ENCODE assay signal across 8 cellular contexts in the genomic region with DNA sequence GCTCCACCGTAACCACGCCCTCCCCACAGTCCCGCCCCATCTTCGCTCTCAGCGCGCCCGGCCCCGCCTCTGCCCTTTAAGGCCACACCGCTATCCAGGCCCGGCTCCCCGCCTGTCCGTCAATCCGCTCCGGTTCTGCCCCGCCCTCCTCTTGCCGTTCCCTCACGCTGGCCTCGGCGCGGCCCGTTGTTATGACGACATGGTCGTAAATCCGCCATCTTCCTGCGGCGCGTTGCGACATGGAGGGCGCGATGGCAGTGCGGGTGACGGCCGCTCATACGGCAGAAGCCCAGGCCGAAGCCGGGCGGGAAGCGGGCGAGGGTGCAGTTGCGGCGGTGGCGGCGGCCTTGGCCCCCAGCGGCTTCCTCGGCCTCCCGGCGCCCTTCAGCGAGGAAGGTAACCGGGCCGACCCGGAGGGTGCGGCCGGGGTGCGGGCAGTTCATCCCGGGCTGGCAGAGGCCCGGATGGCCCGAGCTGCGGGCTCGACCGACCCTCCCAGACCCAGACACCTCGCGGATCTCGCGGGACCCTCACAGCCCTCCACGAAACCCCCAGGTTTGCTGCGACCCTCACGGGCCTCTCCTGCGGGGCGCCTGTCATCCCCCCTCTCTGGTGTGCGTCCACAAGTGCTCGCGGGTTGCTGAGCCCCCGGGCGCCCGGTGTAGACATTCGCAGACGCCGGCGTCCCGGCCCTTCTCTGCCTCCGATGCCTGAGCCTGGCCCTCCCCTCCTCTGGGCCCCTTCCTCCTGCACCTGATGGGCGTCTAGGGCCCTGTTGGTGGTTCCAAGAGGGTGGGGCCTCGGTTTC. TPM values are rescaled to one million over a fixed set of nuclear protein-coding genes. Genes with fewer than 3 reads are reported as not detected.
DNase-seq lines count a peak whose midpoint lies in the region; ATAC-seq and TF ChIP-seq lines count a peak whose summit lies in the region.

A gene with protein sequence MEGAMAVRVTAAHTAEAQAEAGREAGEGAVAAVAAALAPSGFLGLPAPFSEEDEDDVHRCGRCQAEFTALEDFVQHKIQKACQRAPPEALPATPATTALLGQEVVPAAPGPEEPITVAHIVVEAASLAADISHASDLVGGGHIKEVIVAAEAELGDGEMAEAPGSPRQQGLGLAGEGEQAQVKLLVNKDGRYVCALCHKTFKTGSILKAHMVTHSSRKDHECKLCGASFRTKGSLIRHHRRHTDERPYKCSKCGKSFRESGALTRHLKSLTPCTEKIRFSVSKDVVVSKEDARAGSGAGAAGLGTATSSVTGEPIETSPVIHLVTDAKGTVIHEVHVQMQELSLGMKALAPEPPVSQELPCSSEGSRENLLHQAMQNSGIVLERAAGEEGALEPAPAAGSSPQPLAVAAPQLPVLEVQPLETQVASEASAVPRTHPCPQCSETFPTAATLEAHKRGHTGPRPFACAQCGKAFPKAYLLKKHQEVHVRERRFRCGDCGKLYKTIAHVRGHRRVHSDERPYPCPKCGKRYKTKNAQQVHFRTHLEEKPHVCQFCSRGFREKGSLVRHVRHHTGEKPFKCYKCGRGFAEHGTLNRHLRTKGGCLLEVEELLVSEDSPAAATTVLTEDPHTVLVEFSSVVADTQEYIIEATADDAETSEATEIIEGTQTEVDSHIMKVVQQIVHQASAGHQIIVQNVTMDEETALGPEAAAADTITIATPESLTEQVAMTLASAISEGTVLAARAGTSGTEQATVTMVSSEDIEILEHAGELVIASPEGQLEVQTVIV (plus strand): TSS at position 217 of the 808 bp plus-strand sequence. CDS start 23 bp downstream, at position 240.

- H3K36me3 ChIP-seq in DOHH2 (ENCODE audit: control insufficient read depth, low read length) (peaks cover 21% of the 10 kb centered on the region), GM23338 (ENCODE audit: insufficient read depth) (no peaks in the 10 kb centered on the region), fibroblast of lung (ENCODE audit: control insufficient read depth, insufficient read depth, low read length) (peaks cover 3% of the 10 kb centered on the region)

- H3F3A ChIP-seq in DOHH2 (ENCODE audit: control insufficient read depth, insufficient read depth) = 0 out of 2 replicates have a peak, but pooled peaks cover 2% of the 10 kb centered on the region
- peaks cover 5% of the 10 kb centered on the region; the same call in 1 of the 2 replicates for H3F3A ChIP-seq in GM23338 (replicated peaks; ENCODE audit: low read depth)

- H3K79me2 ChIP-seq in DOHH2 (ENCODE audit: control insufficient read depth, low read length) (peaks cover 48% of the 10 kb centered on the region), GM23338 (replicated peaks; ENCODE audit: insufficient read depth) (peaks cover 44% of the 10 kb centered on the region), fibroblast of lung (ENCODE audit: control insufficient read depth, insufficient read depth, low read length) (peaks cover 40% of the 10 kb centered on the region)

- DNase-seq in GM23338 (ENCODE audit: low spot score) (peak; percentile 100), LHCN-M2 (ENCODE audit: low read depth) (peak; percentile 99), RWPE1 (ENCODE audit: low spot score) (peak; percentile 98), fibroblast of lung (ENCODE audit: low read depth in 2 of 2) (peak; percentile 99 to 100)
- peak; percentile 92 to 99 (median 98) for DNase-seq in naive thymus-derived CD8-positive, alpha-beta T cell
- DNase-seq in stimulated activated naive CD4-positive, alpha-beta T cell (lab: John Stamatoyannopoulos, UW) = peak; percentile 95 to 98 (median 97)

- H3K9me3 Mint-ChIP-seq in GM23338 = no peaks in the 10 kb centered on the region
- no peaks in the 10 kb centered on the region for H3K9me3 Mint-ChIP-seq in activated T-helper 17 cell treated with anti-CD3 and anti-CD28 coated beads, Interleukin-2, amount 50 U/mL, for 72 hours
- no peaks in the 10 kb centered on the region for H3K9me3 Mint-ChIP-seq in naive thymus-derived CD8-positive, alpha-beta T cell

- H3K4me1 Mint-ChIP-seq in GM23338 = no peaks in the 10 kb centered on the region; the same call in 2 of the 3 replicates
- no peaks in the 10 kb centered on the region for H3K4me1 Mint-ChIP-seq in activated T-helper 17 cell treated with anti-CD3 and anti-CD28 coated beads, Interleukin-2, amount 50 U/mL, for 72 hours
- H3K4me1 Mint-ChIP-seq in naive thymus-derived CD8-positive, alpha-beta T cell = peaks cover 0 to 26% (median 13%) of the 10 kb centered on the region in 4 donors

- TF ChIP-seq CTCF in DOHH2 (IDR thresholded peaks at IDR 0.05; ENCODE audit: low read depth, low read length, poor library complexity, severe bottlenecking) (no peak), GM23338 (conservative IDR thresholded peaks at IDR 0.05; ENCODE audit: low read depth in 2 of 2) (no peak), RWPE1 (conservative IDR thresholded peaks at IDR 0.05; ENCODE audit: low read depth) (0 out of 2 replicates have a peak, but pooled peaks have one; percentile 24), fibroblast of lung (conservative IDR thresholded peaks at IDR 0.05 in 1 of 2, IDR thresholded peaks at IDR 0.05 in 1 of 2; ENCODE audit: low read depth in 1 of 2, low read length in 2 of 2) (no peak)

- H3K9me2 ChIP-seq in DOHH2 (replicated peaks; ENCODE audit: control insufficient read depth, low read length) (no peaks in the 10 kb centered on the region), GM23338 (ENCODE audit: insufficient read depth) (no peaks in the 10 kb centered on the region)

- peak within 1 kb of the TSS; percentile 78 for H3K4me3 Mint-ChIP-seq in GM23338
- H3K4me3 Mint-ChIP-seq in activated T-helper 17 cell treated with anti-CD3 and anti-CD28 coated beads, Interleukin-2, amount 50 U/mL, for 72 hours = peak within 1 kb of the TSS; percentile 80
- peak within 1 kb of the TSS; percentile 79 to 93 (median 88) for H3K4me3 Mint-ChIP-seq in naive thymus-derived CD8-positive, alpha-beta T cell

- peak within 1 kb of the TSS; percentile 86 for H3K9ac ChIP-seq in fibroblast of lung (ENCODE audit: insufficient read depth, low read length)

- peaks cover 13% of the 10 kb centered on the region for H3K27me3 Mint-ChIP-seq in GM23338 (ENCODE audit: insufficient read depth, low read depth, poor library complexity)
- H3K27me3 Mint-ChIP-seq in activated T-helper 17 cell treated with anti-CD3 and anti-CD28 coated beads, Interleukin-2, amount 50 U/mL, for 72 hours = no peaks in the 10 kb centered on the region
- H3K27me3 Mint-ChIP-seq in naive thymus-derived CD8-positive, alpha-beta T cell = no peaks in the 10 kb centered on the region

- H3K4me2 ChIP-seq in DOHH2 (ENCODE audit: low read length) (peak within 1 kb of the TSS; percentile 91), GM23338 (peak within 1 kb of the TSS; percentile 94), fibroblast of lung (ENCODE audit: extremely low read depth, insufficient read depth, low read length) (peak within 1 kb of the TSS; percentile 94)

- H3K9me3 ChIP-seq in DOHH2 (ENCODE audit: control insufficient read depth, insufficient read depth, low read length) (no peaks in the 10 kb centered on the region), fibroblast of lung (ENCODE audit: control insufficient read depth, insufficient read depth, low read depth, low read length) (no peaks in the 10 kb centered on the region)

- peak within 1 kb of the TSS; percentile 64 for H3K27ac ChIP-seq in DOHH2 (ENCODE audit: low read depth, low read length)
- H3K27ac ChIP-seq in GM23338 (ENCODE audit: low read depth) = peak within 1 kb of the TSS; percentile 81; the same call in 1 of the 2 replicates
- peak within 1 kb of the TSS; percentile 90 for H3K27ac ChIP-seq in RWPE1
- peak within 1 kb of the TSS; percentile 73 for H3K27ac ChIP-seq in fibroblast of lung (ENCODE audit: insufficient read depth, low read length)

- H2AFZ ChIP-seq in GM23338 = peak within 1 kb of the TSS; percentile 85
- H2AFZ ChIP-seq in fibroblast of lung (ENCODE audit: low read length) = peak within 1 kb of the TSS; percentile 47

- peaks cover 11% of the 10 kb centered on the region for H3K4me1 ChIP-seq in DOHH2 (ENCODE audit: control insufficient read depth, low read length)
- H3K4me1 ChIP-seq in GM23338 (ENCODE audit: insufficient read depth) = no peaks in the 10 kb centered on the region; the same call in 1 of the 2 replicates
- H3K4me1 ChIP-seq in fibroblast of lung (ENCODE audit: control insufficient read depth, extremely low read depth, insufficient read depth, low read length) = peaks cover 2% of the 10 kb centered on the region

- H3K36me3 Mint-ChIP-seq in GM23338 (ENCODE audit: low read depth) = no peaks in the 10 kb centered on the region
- peaks cover 8% of the 10 kb centered on the region for H3K36me3 Mint-ChIP-seq in activated T-helper 17 cell treated with anti-CD3 and anti-CD28 coated beads, Interleukin-2, amount 50 U/mL, for 72 hours (ENCODE audit: low read depth)
- peaks cover 0 to 18% (median 6%) of the 10 kb centered on the region in 3 donors for H3K36me3 Mint-ChIP-seq in naive thymus-derived CD8-positive, alpha-beta T cell

- POLR2A ChIA-PET in RWPE1 (lab: Yijun Ruan, JAX; ENCODE audit: low non-redundant PET) = no interaction called here
- POLR2A ChIA-PET in naive thymus-derived CD8-positive, alpha-beta T cell (lab: Charles Lee) = interaction anchor here (0.7 to 2.0 kb wide), 6 partner anchors 9 to 290 kb away, joined by 4 to 13 read pairs (median 4); a partner anchor contains a TSS

- H3K4me3 ChIP-seq in DOHH2 (ENCODE audit: low read length) (peak within 1 kb of the TSS; percentile 94), GM23338 (peak within 1 kb of the TSS; percentile 98), fibroblast of lung (replicated peaks in 1 of 4; ENCODE audit: control extremely low read depth in 1 of 4, insufficient read depth in 1 of 4, low read depth in 3 of 4, low read length in 4 of 4) (peak within 1 kb of the TSS; percentile 75 to 99 (median 84))

- H3K27ac Mint-ChIP-seq in GM23338 = peak within 1 kb of the TSS; percentile 18; the same call in 1 of the 2 replicates
- peak within 1 kb of the TSS; percentile 78 for H3K27ac Mint-ChIP-seq in activated T-helper 17 cell treated with anti-CD3 and anti-CD28 coated beads, Interleukin-2, amount 50 U/mL, for 72 hours
- H3K27ac Mint-ChIP-seq in naive thymus-derived CD8-positive, alpha-beta T cell = peak within 1 kb of the TSS; percentile 51 to 95 (median 90)

- CTCF ChIA-PET in RWPE1 (lab: Yijun Ruan, JAX) = interaction anchor here (0.6 kb wide), 1 partner anchor 187 kb away, joined by 3 read pairs; no protein-coding TSS in a partner anchor

- H3K27me3 ChIP-seq in DOHH2 (ENCODE audit: control insufficient read depth, low read length) (no peaks in the 10 kb centered on the region), GM23338 (ENCODE audit: insufficient read depth) (no peaks in the 10 kb centered on the region), fibroblast of lung (ENCODE audit: control insufficient read depth, insufficient read depth, low read length) (no peaks in the 10 kb centered on the region)

- peak; percentile 89 for ATAC-seq in GM23338
- ATAC-seq in activated T-helper 17 cell treated with anti-CD3 and anti-CD28 coated beads, Interleukin-2, amount 50 U/mL, for 72 hours (replicated peaks) = peak; percentile 100
- peak; percentile 95 to 97 for ATAC-seq in naive thymus-derived CD8-positive, alpha-beta T cell

- no peaks in the 10 kb centered on the region for H4K20me1 ChIP-seq in DOHH2 (ENCODE audit: control insufficient read depth, insufficient read depth, low read depth, low read length)
- H4K20me1 ChIP-seq in GM23338 (replicated peaks; ENCODE audit: insufficient read depth) = peaks cover 5% of the 10 kb centered on the region
- H4K20me1 ChIP-seq in fibroblast of lung (ENCODE audit: control insufficient read depth, extremely low read depth, insufficient read depth, low read length) = no peaks in the 10 kb centered on the region

RNA-seq across cellular contexts. Expression of the gene that starts here (rescaled TPM):
- 42.0 and 45.5 TPM in 2 replicates for total RNA-seq in GM23338 (2014; rRNA removed; shearing (Covaris generic))
- polyA plus RNA-seq in GM23338 (2016; fragmentation: Nextera tagmentation; extraction: Ambion mirVana) (22.6 and 22.7 TPM in 2 replicates), fibroblast of lung (6.7 and 7.8 TPM in 2 replicates)
- total RNA-seq in LHCN-M2 (2014; rRNA removed) (33.5 and 34.0 TPM in 2 replicates), fibroblast of lung (24.9 and 31.2 TPM in 2 replicates)
- polyA plus RNA-seq in LHCN-M2 (2012) = 13.2 TPM
- 10 to 100 TPM; 20.1 to 22.8 TPM for total RNA-seq in activated T-helper 17 cell treated with anti-CD3 and anti-CD28 coated beads, Interleukin-2, amount 50 U/mL, for 72 hours
- 11.4 and 15.3 TPM in 2 replicates for polyA plus RNA-seq in fibroblast of lung (2012)
- 11.7 and 12.4 TPM in 2 replicates for polyA minus RNA-seq in fibroblast of lung (ENCODE audit: low replicate concordance)
- total RNA-seq in naive thymus-derived CD8-positive, alpha-beta T cell = 10 to 100 TPM; 39.5 to 41.2 TPM
- polyA plus RNA-seq in naive thymus-derived CD8-positive, alpha-beta T cell = 10 to 100 TPM in 2 of 3 donors, 1 to 10 TPM in 1; 8.7 to 19.2 (median 10.9) TPM

Comparison
In these comparisons a context has a peak if more than half of its experiments do, and no peak if none do; other contexts are left out.
1. Peak in every context shown above with its lines: DNase-seq, ATAC-seq, H3K4me3 ChIP-seq and H3K27ac ChIP-seq.
2. H3K27ac Mint-ChIP-seq: peak in every context shown above with its lines; median percentile 90 in naive thymus-derived CD8-positive, alpha-beta T cell; 78 in activated T-helper 17 cell treated with anti-CD3 and anti-CD28 coated beads, Interleukin-2, amount 50 U/mL, for 72 hours; 18 in GM23338.